In genomic region chr2:231709636-231709980, GRCh38 we compare ENCODE assay signal across 8 cellular contexts. TPM values are rescaled to one million over a fixed set of nuclear protein-coding genes. Genes with fewer than 3 reads are reported as not detected.
A peak's percentile ranks its signal among the peaks of the same experiment; 100 is the strongest.
DNase-seq lines count a peak whose midpoint lies in the region; ATAC-seq and TF ChIP-seq lines count a peak whose summit lies in the region.

No MANE protein-coding gene starts in this region.

- H3K27me3 Mint-ChIP-seq in activated CD4-positive, alpha-beta T cell treated with anti-CD3 and anti-CD28 coated beads, Interleukin-2, amount 10 ng/mL, durations not matched to agents 24 days and 14 days = peaks cover 1% of the 10 kb centered on the region
- peaks cover 2% of the 10 kb centered on the region for H3K27me3 Mint-ChIP-seq in nephron progenitor cell (ENCODE audit: low read depth, poor library complexity)

- peaks cover 34% of the 10 kb centered on the region for H3K4me1 Mint-ChIP-seq in activated CD4-positive, alpha-beta T cell treated with anti-CD3 and anti-CD28 coated beads, Interleukin-2, amount 10 ng/mL, durations not matched to agents 24 days and 14 days
- H3K4me1 Mint-ChIP-seq in nephron progenitor cell = peaks cover 35% of the 10 kb centered on the region

- ATAC-seq in GM21367 (IDR thresholded peaks at IDR 0.05; ENCODE audit: unreplicated experiment) = no peak
- ATAC-seq in GM21423 (IDR thresholded peaks at IDR 0.05; ENCODE audit: unreplicated experiment) = no peak

- H3K27ac Mint-ChIP-seq in activated CD4-positive, alpha-beta T cell treated with anti-CD3 and anti-CD28 coated beads, Interleukin-2, amount 10 ng/mL, durations not matched to agents 24 days and 14 days = peak overlapping the region; percentile 96
- peak overlapping the region; percentile 97 for H3K27ac Mint-ChIP-seq in nephron progenitor cell

- peaks cover 46% of the 10 kb centered on the region for H3K36me3 Mint-ChIP-seq in activated CD4-positive, alpha-beta T cell treated with anti-CD3 and anti-CD28 coated beads, Interleukin-2, amount 10 ng/mL, durations not matched to agents 24 days and 14 days (ENCODE audit: low read depth)
- H3K36me3 Mint-ChIP-seq in nephron progenitor cell (ENCODE audit: low read depth) = peaks cover 24% of the 10 kb centered on the region

- H3K4me3 Mint-ChIP-seq in activated CD4-positive, alpha-beta T cell treated with anti-CD3 and anti-CD28 coated beads, Interleukin-2, amount 10 ng/mL, durations not matched to agents 24 days and 14 days = peak overlapping the region; percentile 92
- peak overlapping the region; percentile 93 for H3K4me3 Mint-ChIP-seq in nephron progenitor cell

- no peak for TF ChIP-seq CTCF in nephron progenitor cell (IDR thresholded peaks at IDR 0.05)

- intact Hi-C loops in activated CD4-positive, alpha-beta T cell treated with anti-CD3 and anti-CD28 coated beads, Interleukin-2, amount 10 ng/mL, durations not matched to agents 24 days and 14 days (cut with micrococcal nuclease) = no loop called here

- no peaks in the 10 kb centered on the region for H3K9me3 Mint-ChIP-seq in activated CD4-positive, alpha-beta T cell treated with anti-CD3 and anti-CD28 coated beads, Interleukin-2, amount 10 ng/mL, durations not matched to agents 24 days and 14 days
- peaks cover 3% of the 10 kb centered on the region for H3K9me3 Mint-ChIP-seq in nephron progenitor cell

- DNase-seq in activated CD4-positive, alpha-beta T cell treated with anti-CD3 and anti-CD28 coated beads for 1 hour = peak; percentile 34
- no peak for DNase-seq in activated CD4-positive, alpha-beta T cell treated with anti-CD3 and anti-CD28 coated beads, Interleukin-2, amount 50 U/mL, for 4 hours
- DNase-seq in activated CD4-positive, alpha-beta T cell treated with anti-CD3 and anti-CD28 coated beads, Interleukin-2, amount 10 ng/mL, durations not matched to agents 24 days and 14 days = no peak
- DNase-seq in epithelial cell of prostate (ENCODE audit: low read depth, low spot score) = no peak
- peak; percentile 49 for DNase-seq in nephron progenitor cell
- no peak for DNase-seq in DMS 273 treated with DMSO at 0.1 percent for 48 hours (lab: John Stamatoyannopoulos, UW)

- peak overlapping the region; percentile 95 for H3K27ac ChIP-seq in epithelial cell of prostate

RNA-seq across cellular contexts. Expression of gene PTMA, which starts 1.3 kb away (rescaled TPM):
- 2,376 and 2,379 TPM in 2 replicates for total RNA-seq in activated CD4-positive, alpha-beta T cell treated with anti-CD3 and anti-CD28 coated beads, Interleukin-2, amount 10 ng/mL, durations not matched to agents 24 days and 14 days

Comparison
In these comparisons a context has a peak if more than half of its experiments do, and no peak if none do; other contexts are left out.
1. DNase-seq: peak in activated CD4-positive, alpha-beta T cell treated with anti-CD3 and anti-CD28 coated beads for 1 hour (single experiment) and nephron progenitor cell (single experiment); none in activated CD4-positive, alpha-beta T cell treated with anti-CD3 and anti-CD28 coated beads, Interleukin-2, amount 50 U/mL, for 4 hours (0 of 2), activated CD4-positive, alpha-beta T cell treated with anti-CD3 and anti-CD28 coated beads, Interleukin-2, amount 10 ng/mL, durations not matched to agents 24 days and 14 days (single experiment), epithelial cell of prostate (single experiment) and DMS 273 treated with DMSO at 0.1 percent for 48 hours (single experiment).